11 cellular contexts compared by ENCODE assay signal in genomic region chr13:76512676-76513277, GRCh38.
DNase-seq lines count a peak whose midpoint lies in the region; ATAC-seq, FAIRE-seq and TF ChIP-seq lines count a peak whose summit lies in the region.
"Had no signal": no experiment of that assay in that cellular context is flagged by ENCODE, and none has a peak within 500 bp of the region (broad histone marks: within the 10 kb centered on the region; RNA-seq: fewer than 3 reads in every experiment).

No MANE protein-coding gene starts in this region.

- ATAC-seq in HG02588 (IDR thresholded peaks at IDR 0.05; ENCODE audit: unreplicated experiment) = no peak
- ATAC-seq in GM21367 (IDR thresholded peaks at IDR 0.05; ENCODE audit: unreplicated experiment) = no peak
- no peak for ATAC-seq in GM18870 (IDR thresholded peaks at IDR 0.05; ENCODE audit: unreplicated experiment)
- ATAC-seq: activated T-cell treated with anti-CD3 and anti-CD28 coated beads, Interleukin-2, amount 50 U/mL, for 4 hours had no signal

- no peak for TF ChIP-seq POLR2A in GM12892 (IDR thresholded peaks at IDR 0.05; ENCODE audit: low read depth, low read length)

- DNase-seq in HCEC 1CT (peak; percentile 96), NCI-H345 treated with DMSO at 0.1 percent for 48 hours (lab: John Stamatoyannopoulos, UW; ENCODE audit: unreplicated experiment) (peak; percentile 76), cardiac fibroblast (ENCODE audit: low read depth in 2 of 2) (peak; percentile 68 to 97), renal cortical epithelial cell (ENCODE audit: low read depth) (peak; percentile 13), GM12892 (ENCODE audit: insufficient read length) (no peak)
- DNase-seq: activated T-cell treated with anti-CD3 and anti-CD28 coated beads, Interleukin-2, amount 50 U/mL, for 4 hours had no signal

- no peak overlapping the region for H3K4me3 ChIP-seq in cardiac fibroblast (replicated peaks in 1 of 2; ENCODE audit: low read depth in 2 of 2, low read length in 2 of 2)
- H3K4me3 ChIP-seq: SJSA1 had no signal

- TF ChIP-seq CTCF in cardiac fibroblast (IDR thresholded peaks at IDR 0.05; ENCODE audit: low read depth, low read length) = no peak

- no peak for FAIRE-seq in GM12892 (lab: Jason Lieb, UNC)
- FAIRE-seq: H1 had no signal
